18 cellular contexts compared by ENCODE assay signal in the genomic region with DNA sequence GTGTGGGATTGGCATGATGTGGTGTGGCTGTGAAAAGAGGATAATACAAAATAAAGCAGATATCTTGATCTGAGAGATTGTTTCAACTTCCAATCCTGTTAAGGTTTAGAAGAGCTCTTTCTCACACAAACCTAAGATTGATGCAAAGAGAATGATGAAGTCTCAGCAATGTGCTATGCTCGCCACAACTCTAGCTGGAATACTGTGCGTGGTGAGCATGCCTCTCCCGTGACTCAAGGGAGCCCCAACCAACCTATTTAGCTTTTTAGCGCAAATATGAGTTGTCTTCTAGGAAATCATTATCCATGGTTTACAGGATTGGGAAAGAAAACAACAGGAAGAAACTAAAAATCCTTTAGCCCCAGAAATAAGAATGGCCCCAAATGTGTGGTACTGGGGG. TPM values are rescaled to one million over a fixed set of nuclear protein-coding genes. Genes with fewer than 3 reads are reported as not detected.
A peak's percentile ranks its signal among the peaks of the same experiment; 100 is the strongest.
DNase-seq lines count a peak whose midpoint lies in the region; ATAC-seq and FAIRE-seq lines count a peak whose summit lies in the region.
"Had no signal": no experiment of that assay in that cellular context is flagged by ENCODE, and none has a peak within 500 bp of the region (broad histone marks: within the 10 kb centered on the region; RNA-seq: fewer than 3 reads in every experiment).

No MANE protein-coding gene starts in this region.

- peak overlapping the region; percentile 54 for H3K27ac Mint-ChIP-seq in activated naive CD4-positive, alpha-beta T cell treated with anti-CD3 and anti-CD28 coated beads, Interleukin-2, amount 10 ng/mL, durations not matched to agents 7 days and 5 days
- no peak overlapping the region for H3K27ac Mint-ChIP-seq in activated naive CD4-positive, alpha-beta T cell treated with anti-CD3 and anti-CD28 coated beads, Interleukin-2, amount 50 U/mL, for 72 hours
- H3K27ac Mint-ChIP-seq in T-helper 17 cell: peak overlapping the region; percentile 37

- peak; percentile 83 for FAIRE-seq in urothelium cell line (lab: Jason Lieb, UNC)

- H3K4me3 Mint-ChIP-seq in activated naive CD4-positive, alpha-beta T cell treated with anti-CD3 and anti-CD28 coated beads, Interleukin-2, amount 10 ng/mL, durations not matched to agents 7 days and 5 days: no peak overlapping the region
- no peak overlapping the region for H3K4me3 Mint-ChIP-seq in T-helper 17 cell

- DNase-seq in activated naive CD4-positive, alpha-beta T cell treated with anti-CD3 and anti-CD28 coated beads, Interleukin-2, amount 10 ng/mL, durations not matched to agents 7 days and 5 days: no peak
- no peak for DNase-seq in activated naive CD4-positive, alpha-beta T cell treated with anti-CD3 and anti-CD28 coated beads, Interleukin-2, amount 50 U/mL, for 72 hours (ENCODE audit: low spot score in 2 of 2)
- no peak for DNase-seq in T-helper 17 cell
- DNase-seq in iris pigment epithelial cell (ENCODE audit: low read depth): peak; percentile 26
- peak; percentile 13 for DNase-seq in urothelium cell line (ENCODE audit: low spot score)
- no peak for DNase-seq in NCI-H446 (lab: John Stamatoyannopoulos, UW)
- no peak for DNase-seq in middle frontal gyrus (ENCODE audit: extremely low spot score, low spot score)
- DNase-seq: DMS 273 treated with DMSO at 0.1 percent for 48 hours; Kasumi-1; left ventricle myocardium superior; NCI-H1694; OCI-M1; right lobe of liver; stimulated activated naive CD4-positive, alpha-beta T cell treated with Interleukin-2 at 50 U/mL for 16 hours; WERI-Rb-1 had no signal

- no peaks in the 10 kb centered on the region for H3K9me3 ChIP-seq in T-helper 17 cell (ENCODE audit: control insufficient read depth, low read length, poor library complexity, severe bottlenecking)
- H3K9me3 ChIP-seq: right lobe of liver had no signal

- H3K9me3 Mint-ChIP-seq in activated naive CD4-positive, alpha-beta T cell treated with anti-CD3 and anti-CD28 coated beads, Interleukin-2, amount 10 ng/mL, durations not matched to agents 7 days and 5 days: peaks cover 2% of the 10 kb centered on the region
- peaks cover 0 to 6% of the 10 kb centered on the region in 2 donors for H3K9me3 Mint-ChIP-seq in activated naive CD4-positive, alpha-beta T cell treated with anti-CD3 and anti-CD28 coated beads, Interleukin-2, amount 50 U/mL, for 72 hours

- no peak for ATAC-seq in activated naive CD4-positive, alpha-beta T cell treated with anti-CD3 and anti-CD28 coated beads, Interleukin-2, amount 50 U/mL, for 72 hours
- no peak for ATAC-seq in T-helper 17 cell
- no peak for ATAC-seq in GM18511 (IDR thresholded peaks at IDR 0.05; ENCODE audit: unreplicated experiment)
- ATAC-seq: left ventricle myocardium superior, right lobe of liver had no signal

- H3K4me1 Mint-ChIP-seq in activated naive CD4-positive, alpha-beta T cell treated with anti-CD3 and anti-CD28 coated beads, Interleukin-2, amount 10 ng/mL, durations not matched to agents 7 days and 5 days: peaks cover 92% of the 10 kb centered on the region
- peaks cover 66% of the 10 kb centered on the region for H3K4me1 Mint-ChIP-seq in T-helper 17 cell

- no peaks in the 10 kb centered on the region for H3K27me3 Mint-ChIP-seq in activated naive CD4-positive, alpha-beta T cell treated with anti-CD3 and anti-CD28 coated beads, Interleukin-2, amount 10 ng/mL, durations not matched to agents 7 days and 5 days
- no peaks in the 10 kb centered on the region for H3K27me3 Mint-ChIP-seq in T-helper 17 cell

- H3K36me3 Mint-ChIP-seq in activated naive CD4-positive, alpha-beta T cell treated with anti-CD3 and anti-CD28 coated beads, Interleukin-2, amount 10 ng/mL, durations not matched to agents 7 days and 5 days: peaks cover 85% of the 10 kb centered on the region
- H3K36me3 Mint-ChIP-seq in activated naive CD4-positive, alpha-beta T cell treated with anti-CD3 and anti-CD28 coated beads, Interleukin-2, amount 50 U/mL, for 72 hours: peaks cover 22 to 72% of the 10 kb centered on the region in 2 donors
- peaks cover 3% of the 10 kb centered on the region for H3K36me3 Mint-ChIP-seq in T-helper 17 cell (ENCODE audit: low read depth)

- CTCF ChIA-PET in activated naive CD4-positive, alpha-beta T cell treated with anti-CD3 and anti-CD28 coated beads, Interleukin-2, amount 10 ng/mL, durations not matched to agents 7 days and 5 days (lab: Charles Lee): no interaction called here

RNA-seq across cellular contexts. Expression of a gene that starts 28.5 kb away (rescaled TPM):
- 10 to 100 TPM; 25.5 to 38.0 TPM for total RNA-seq in activated naive CD4-positive, alpha-beta T cell treated with anti-CD3 and anti-CD28 coated beads, Interleukin-2, amount 50 U/mL, for 72 hours
- total RNA-seq in T-helper 17 cell: 10 to 100 TPM in 1 of 2 donors, 1 to 10 TPM in 1; 9.4 to 16.0 TPM
- total RNA-seq: A673, left ventricle myocardium superior, NCI-H460 had no signal

Comparison
In these comparisons a context has a peak if more than half of its experiments do, and no peak if none do; other contexts are left out.
1. H3K27ac Mint-ChIP-seq: peak in activated naive CD4-positive, alpha-beta T cell treated with anti-CD3 and anti-CD28 coated beads, Interleukin-2, amount 10 ng/mL, durations not matched to agents 7 days and 5 days (single experiment) and T-helper 17 cell (single experiment); none in activated naive CD4-positive, alpha-beta T cell treated with anti-CD3 and anti-CD28 coated beads, Interleukin-2, amount 50 U/mL, for 72 hours (0 of 2).
2. DNase-seq: peak in iris pigment epithelial cell (single experiment) and urothelium cell line (single experiment); none in activated naive CD4-positive, alpha-beta T cell treated with anti-CD3 and anti-CD28 coated beads, Interleukin-2, amount 10 ng/mL, durations not matched to agents 7 days and 5 days (single experiment), activated naive CD4-positive, alpha-beta T cell treated with anti-CD3 and anti-CD28 coated beads, Interleukin-2, amount 50 U/mL, for 72 hours (0 of 2), T-helper 17 cell (0 of 3), NCI-H446 (0 of 2) and middle frontal gyrus (single experiment).